ENCODE assay signal across 8 cellular contexts in genomic region chr2:165293439-165294420, GRCh38. TPM values are rescaled to one million over a fixed set of nuclear protein-coding genes. Genes with fewer than 3 reads are reported as not detected.
A peak's percentile ranks its signal among the peaks of the same experiment; 100 is the strongest.
DNase-seq lines count a peak whose midpoint lies in the region; ATAC-seq and TF ChIP-seq lines count a peak whose summit lies in the region.

No MANE protein-coding gene starts in this region.

- CTCF ChIA-PET in WTC11 (lab: Charles Lee), result interaction anchor here (0.6 to 2.6 kb wide), 32 partner anchors 10 to 928 kb away, joined by 3 to 20 read pairs (median 4); partner anchors contain the start of genes CSRNP3, GALNT3, SCN2A and SCN3A

- POLR2A ChIA-PET in WTC11 (lab: Charles Lee), result no interaction called here

- H3K36me3 Mint-ChIP-seq in WTC11 (no peaks in the 10 kb centered on the region), nephron progenitor cell (ENCODE audit: low read depth) (no peaks in the 10 kb centered on the region)

- peak; percentile 55; the same call in 1 of the 2 replicates for TF ChIP-seq CTCF in WTC11 (IDR thresholded peaks at IDR 0.05)
- peak; percentile 82 for TF ChIP-seq CTCF in fibroblast of the aortic adventitia (IDR thresholded peaks at IDR 0.05; ENCODE audit: insufficient read depth, low read length)
- peak; percentile 72 for TF ChIP-seq CTCF in nephron progenitor cell (IDR thresholded peaks at IDR 0.05)

- peak overlapping the region; percentile 71 for H3K4me3 ChIP-seq in fibroblast of the aortic adventitia (ENCODE audit: low read depth, low read length)

- peak overlapping the region; percentile 67 for H3K4me3 Mint-ChIP-seq in WTC11
- no peak overlapping the region for H3K4me3 Mint-ChIP-seq in nephron progenitor cell

- no peak overlapping the region for H3K27ac Mint-ChIP-seq in WTC11
- H3K27ac Mint-ChIP-seq in nephron progenitor cell, result no peak overlapping the region

- H3K27me3 Mint-ChIP-seq in WTC11 (ENCODE audit: low read depth) (no peaks in the 10 kb centered on the region), nephron progenitor cell (ENCODE audit: low read depth, poor library complexity) (peaks cover 13% of the 10 kb centered on the region)

- H3K4me1 Mint-ChIP-seq in WTC11 (peaks cover 11% of the 10 kb centered on the region), nephron progenitor cell (no peaks in the 10 kb centered on the region)

- DNase-seq in Daoy (ENCODE audit: low read depth), result peak; percentile 82
- peak; percentile 99 for DNase-seq in NCI-H2227 treated with DMSO at 0.1 percent for 48 hours (lab: John Stamatoyannopoulos, UW)
- no peak for DNase-seq in WTC11 (ENCODE audit: low spot score)
- DNase-seq in fibroblast of the aortic adventitia (ENCODE audit: low read depth), result peak; percentile 97
- peak; percentile 57 for DNase-seq in nephron progenitor cell
- DNase-seq in T-helper 9 cell, result no peak

- peak; percentile 100 for ATAC-seq in GM19438 (IDR thresholded peaks at IDR 0.05; ENCODE audit: low read depth, unreplicated experiment)
- ATAC-seq in HG03442 (IDR thresholded peaks at IDR 0.05; ENCODE audit: unreplicated experiment), result peak; percentile 100
- ATAC-seq in WTC11, result peak; percentile 100

- H3K9me3 Mint-ChIP-seq in WTC11, result no peaks in the 10 kb centered on the region
- no peaks in the 10 kb centered on the region for H3K9me3 Mint-ChIP-seq in nephron progenitor cell

TF ChIP-seq in WTC11, 78 proteins besides CTCF, POLR2A, EP300 and RAD21:
- TF ChIP-seq, protein P1, sequence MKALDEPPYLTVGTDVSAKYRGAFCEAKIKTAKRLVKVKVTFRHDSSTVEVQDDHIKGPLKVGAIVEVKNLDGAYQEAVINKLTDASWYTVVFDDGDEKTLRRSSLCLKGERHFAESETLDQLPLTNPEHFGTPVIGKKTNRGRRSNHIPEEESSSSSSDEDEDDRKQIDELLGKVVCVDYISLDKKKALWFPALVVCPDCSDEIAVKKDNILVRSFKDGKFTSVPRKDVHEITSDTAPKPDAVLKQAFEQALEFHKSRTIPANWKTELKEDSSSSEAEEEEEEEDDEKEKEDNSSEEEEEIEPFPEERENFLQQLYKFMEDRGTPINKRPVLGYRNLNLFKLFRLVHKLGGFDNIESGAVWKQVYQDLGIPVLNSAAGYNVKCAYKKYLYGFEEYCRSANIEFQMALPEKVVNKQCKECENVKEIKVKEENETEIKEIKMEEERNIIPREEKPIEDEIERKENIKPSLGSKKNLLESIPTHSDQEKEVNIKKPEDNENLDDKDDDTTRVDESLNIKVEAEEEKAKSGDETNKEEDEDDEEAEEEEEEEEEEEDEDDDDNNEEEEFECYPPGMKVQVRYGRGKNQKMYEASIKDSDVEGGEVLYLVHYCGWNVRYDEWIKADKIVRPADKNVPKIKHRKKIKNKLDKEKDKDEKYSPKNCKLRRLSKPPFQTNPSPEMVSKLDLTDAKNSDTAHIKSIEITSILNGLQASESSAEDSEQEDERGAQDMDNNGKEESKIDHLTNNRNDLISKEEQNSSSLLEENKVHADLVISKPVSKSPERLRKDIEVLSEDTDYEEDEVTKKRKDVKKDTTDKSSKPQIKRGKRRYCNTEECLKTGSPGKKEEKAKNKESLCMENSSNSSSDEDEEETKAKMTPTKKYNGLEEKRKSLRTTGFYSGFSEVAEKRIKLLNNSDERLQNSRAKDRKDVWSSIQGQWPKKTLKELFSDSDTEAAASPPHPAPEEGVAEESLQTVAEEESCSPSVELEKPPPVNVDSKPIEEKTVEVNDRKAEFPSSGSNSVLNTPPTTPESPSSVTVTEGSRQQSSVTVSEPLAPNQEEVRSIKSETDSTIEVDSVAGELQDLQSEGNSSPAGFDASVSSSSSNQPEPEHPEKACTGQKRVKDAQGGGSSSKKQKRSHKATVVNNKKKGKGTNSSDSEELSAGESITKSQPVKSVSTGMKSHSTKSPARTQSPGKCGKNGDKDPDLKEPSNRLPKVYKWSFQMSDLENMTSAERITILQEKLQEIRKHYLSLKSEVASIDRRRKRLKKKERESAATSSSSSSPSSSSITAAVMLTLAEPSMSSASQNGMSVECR (CRISPR knock-in tag; IDR thresholded peaks at IDR 0.05; ENCODE audit: borderline replicate concordance), result no peak
- TF ChIP-seq TEAD1 (CRISPR knock-in tag; IDR thresholded peaks at IDR 0.05), result no peak
- no peak for TF ChIP-seq TCF7 (CRISPR knock-in tag; IDR thresholded peaks at IDR 0.05; ENCODE audit: low read depth)
- TF ChIP-seq, protein P2, sequence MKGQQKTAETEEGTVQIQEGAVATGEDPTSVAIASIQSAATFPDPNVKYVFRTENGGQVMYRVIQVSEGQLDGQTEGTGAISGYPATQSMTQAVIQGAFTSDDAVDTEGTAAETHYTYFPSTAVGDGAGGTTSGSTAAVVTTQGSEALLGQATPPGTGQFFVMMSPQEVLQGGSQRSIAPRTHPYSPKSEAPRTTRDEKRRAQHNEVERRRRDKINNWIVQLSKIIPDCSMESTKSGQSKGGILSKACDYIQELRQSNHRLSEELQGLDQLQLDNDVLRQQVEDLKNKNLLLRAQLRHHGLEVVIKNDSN (CRISPR knock-in tag; IDR thresholded peaks at IDR 0.05), result no peak
- no peak for TF ChIP-seq CBFB (CRISPR knock-in tag; IDR thresholded peaks at IDR 0.05; ENCODE audit: low read depth)
- TF ChIP-seq CREM (CRISPR knock-in tag; IDR thresholded peaks at IDR 0.05), result no peak
- TF ChIP-seq PRRX2 (CRISPR knock-in tag; IDR thresholded peaks at IDR 0.05), result no peak
- TF ChIP-seq JAZF1 (CRISPR knock-in tag; IDR thresholded peaks at IDR 0.05), result no peak
- TF ChIP-seq E2F1 (CRISPR knock-in tag; IDR thresholded peaks at IDR 0.05), result no peak
- no peak for TF ChIP-seq HMGA2 (CRISPR knock-in tag; IDR thresholded peaks at IDR 0.05)
- TF ChIP-seq, protein P3, sequence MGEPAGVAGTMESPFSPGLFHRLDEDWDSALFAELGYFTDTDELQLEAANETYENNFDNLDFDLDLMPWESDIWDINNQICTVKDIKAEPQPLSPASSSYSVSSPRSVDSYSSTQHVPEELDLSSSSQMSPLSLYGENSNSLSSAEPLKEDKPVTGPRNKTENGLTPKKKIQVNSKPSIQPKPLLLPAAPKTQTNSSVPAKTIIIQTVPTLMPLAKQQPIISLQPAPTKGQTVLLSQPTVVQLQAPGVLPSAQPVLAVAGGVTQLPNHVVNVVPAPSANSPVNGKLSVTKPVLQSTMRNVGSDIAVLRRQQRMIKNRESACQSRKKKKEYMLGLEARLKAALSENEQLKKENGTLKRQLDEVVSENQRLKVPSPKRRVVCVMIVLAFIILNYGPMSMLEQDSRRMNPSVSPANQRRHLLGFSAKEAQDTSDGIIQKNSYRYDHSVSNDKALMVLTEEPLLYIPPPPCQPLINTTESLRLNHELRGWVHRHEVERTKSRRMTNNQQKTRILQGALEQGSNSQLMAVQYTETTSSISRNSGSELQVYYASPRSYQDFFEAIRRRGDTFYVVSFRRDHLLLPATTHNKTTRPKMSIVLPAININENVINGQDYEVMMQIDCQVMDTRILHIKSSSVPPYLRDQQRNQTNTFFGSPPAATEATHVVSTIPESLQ (CRISPR knock-in tag; IDR thresholded peaks at IDR 0.05), result no peak
- TF ChIP-seq ZNF219 (CRISPR knock-in tag; IDR thresholded peaks at IDR 0.05; ENCODE audit: borderline replicate concordance), result no peak

RNA-seq across cellular contexts. Expression of gene SCN2A, which starts 54.5 kb away (rescaled TPM):
- 0.51 and 0.83 TPM in 2 replicates for total RNA-seq in Daoy (2014; rRNA removed; shearing (Covaris generic))
- total RNA-seq in WTC11 (2021) (0.39 to 0.53 TPM (median 0.44 TPM) in 3 replicates), fibroblast of the aortic adventitia (ENCODE audit: low replicate concordance) (16.7 and 18.5 TPM in 2 replicates)

Comparison
In these comparisons a context has a peak if more than half of its experiments do, and no peak if none do; other contexts are left out.
1. DNase-seq: peak in Daoy (single experiment), NCI-H2227 treated with DMSO at 0.1 percent for 48 hours (single experiment), fibroblast of the aortic adventitia (single experiment) and nephron progenitor cell (single experiment); none in WTC11 (single experiment) and T-helper 9 cell (single experiment).
2. Peak in every context shown above with its lines, with median percentiles within 50 percentile points of each other: ATAC-seq and CTCF ChIP-seq.